ENCODE assay signal across 8 cellular contexts in the genomic region with DNA sequence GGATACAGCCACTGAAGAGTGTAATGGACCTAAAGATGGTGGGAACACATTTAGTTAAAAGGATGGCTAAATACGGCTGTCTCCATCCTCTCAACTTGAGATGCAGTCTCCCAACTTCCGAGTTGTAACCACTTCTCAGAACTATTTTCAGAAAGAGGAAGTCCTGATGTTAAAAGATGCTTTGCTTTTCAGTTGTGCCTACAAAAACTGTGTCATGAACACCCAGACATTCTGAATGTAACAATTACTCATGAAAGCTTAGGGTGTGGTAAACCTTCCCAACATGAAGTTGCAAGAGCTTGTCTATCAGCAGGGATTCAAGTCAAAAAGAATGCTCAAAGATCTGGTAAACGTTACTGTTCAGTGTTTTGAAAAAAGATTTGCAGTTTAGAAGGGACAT.
DNase-seq lines count a peak whose midpoint lies in the region; ATAC-seq and TF ChIP-seq lines count a peak whose summit lies in the region.

No MANE protein-coding gene starts in this region.

- H3K4me1 Mint-ChIP-seq in activated naive CD8-positive, alpha-beta T cell treated with anti-CD3 and anti-CD28 coated beads, Interleukin-2, amount 50 U/mL, for 24 hours = peaks cover 62% of the 10 kb centered on the region

- no peaks in the 10 kb centered on the region for H3K27me3 Mint-ChIP-seq in activated naive CD8-positive, alpha-beta T cell treated with anti-CD3 and anti-CD28 coated beads, Interleukin-2, amount 50 U/mL, for 24 hours

- intact Hi-C loops in head of caudate nucleus (cut with DNase I) = loop anchor here (10.0 kb wide), 1 partner anchor 110 kb away; no protein-coding TSS in a partner anchor

- H3K9me3 Mint-ChIP-seq in activated naive CD8-positive, alpha-beta T cell treated with anti-CD3 and anti-CD28 coated beads, Interleukin-2, amount 50 U/mL, for 24 hours = no peaks in the 10 kb centered on the region

- peaks cover 0 to 6% (median 3%) of the 10 kb centered on the region in 4 donors for H3K4me1 ChIP-seq in Peyer's patch

- H3K4me3 Mint-ChIP-seq in activated naive CD8-positive, alpha-beta T cell treated with anti-CD3 and anti-CD28 coated beads, Interleukin-2, amount 50 U/mL, for 24 hours = peak overlapping the region; percentile 50

- H3K9me3 ChIP-seq in Peyer's patch = no peaks in the 10 kb centered on the region

- peak; percentile 90 for ATAC-seq in GM19467 (IDR thresholded peaks at IDR 0.05; ENCODE audit: unreplicated experiment)
- peak; percentile 86 for ATAC-seq in HG03442 (IDR thresholded peaks at IDR 0.05; ENCODE audit: unreplicated experiment)
- peak; percentile 65 for ATAC-seq in activated naive CD8-positive, alpha-beta T cell treated with anti-CD3 and anti-CD28 coated beads, Interleukin-2, amount 50 U/mL, for 24 hours

- no peak for TF ChIP-seq POLR2A in Peyer's patch (IDR thresholded peaks at IDR 0.05)

- H3K27ac ChIP-seq in Peyer's patch = peak overlapping the region in 2 of 4 donors; percentile 22 to 55

- H3K27me3 ChIP-seq in Peyer's patch = no peaks in the 10 kb centered on the region

- no peak for TF ChIP-seq CTCF in Peyer's patch (IDR thresholded peaks at IDR 0.05)

- peak overlapping the region; percentile 88 for H3K27ac Mint-ChIP-seq in activated naive CD8-positive, alpha-beta T cell treated with anti-CD3 and anti-CD28 coated beads, Interleukin-2, amount 50 U/mL, for 24 hours

- H3K4me3 ChIP-seq in Peyer's patch = no peak overlapping the region

- no peaks in the 10 kb centered on the region for H3K36me3 ChIP-seq in Peyer's patch

- H3K36me3 Mint-ChIP-seq in activated naive CD8-positive, alpha-beta T cell treated with anti-CD3 and anti-CD28 coated beads, Interleukin-2, amount 50 U/mL, for 24 hours (ENCODE audit: low read depth) = peaks cover 75% of the 10 kb centered on the region

- DNase-seq in GDM1 (lab: John Stamatoyannopoulos, UW) = peak; percentile 79
- DNase-seq in activated naive CD8-positive, alpha-beta T cell treated with anti-CD3 and anti-CD28 coated beads, Interleukin-2, amount 50 U/mL, for 24 hours = no peak
- no peak for DNase-seq in NCI-H187 treated with DMSO at 0.1 percent for 48 hours (lab: John Stamatoyannopoulos, UW)
- no peak for DNase-seq in Peyer's patch
- DNase-seq in SHP77 (lab: John Stamatoyannopoulos, UW) = no peak
- no peak for DNase-seq in head of caudate nucleus
